29 cellular contexts compared by ENCODE assay signal in the genomic region with DNA sequence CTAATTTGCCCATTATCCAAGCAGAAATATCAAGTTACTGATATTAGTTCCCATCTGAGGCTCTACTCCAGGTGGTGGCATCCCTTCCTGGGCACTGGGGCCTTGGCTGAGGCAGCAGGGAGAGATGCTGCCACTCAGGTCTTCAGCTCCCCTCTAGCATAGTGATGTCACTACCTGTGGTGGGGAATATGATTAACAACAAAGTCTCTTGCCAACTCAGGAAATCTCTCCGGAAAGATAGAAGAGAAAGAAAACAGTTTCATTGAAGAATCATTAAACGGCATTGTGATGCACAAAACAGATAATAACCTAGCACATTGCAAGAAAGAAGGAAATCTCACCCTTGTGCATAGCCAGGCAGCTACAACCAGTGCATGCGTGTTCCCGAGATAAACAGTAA. TPM values are rescaled to one million over a fixed set of nuclear protein-coding genes. Genes with fewer than 3 reads are reported as not detected.
A peak's percentile ranks its signal among the peaks of the same experiment; 100 is the strongest.
DNase-seq lines count a peak whose midpoint lies in the region; ATAC-seq and TF ChIP-seq lines count a peak whose summit lies in the region.
"Had no signal": no experiment of that assay in that cellular context is flagged by ENCODE, and none has a peak within 500 bp of the region (broad histone marks: within the 10 kb centered on the region; RNA-seq: fewer than 3 reads in every experiment).

No MANE protein-coding gene starts in this region.

- H3K36me3 ChIP-seq in CD4-positive, CD25-positive, alpha-beta regulatory T cell (ENCODE audit: control insufficient read depth, insufficient read depth, low read length), result no peaks in the 10 kb centered on the region

- no peaks in the 10 kb centered on the region for H3K27me3 ChIP-seq in CD4-positive, CD25-positive, alpha-beta regulatory T cell (ENCODE audit: control insufficient read depth, insufficient read depth, low read length)

- DNase-seq in activated CD4-positive, alpha-beta T cell treated with anti-CD3 and anti-CD28 coated beads for 4 hours, result peak; percentile 12 to 23
- no peak for DNase-seq in activated CD4-positive, alpha-beta T cell treated with anti-CD3 and anti-CD28 coated beads for 48 hours
- no peak for DNase-seq in CD4-positive, CD25-positive, alpha-beta regulatory T cell
- DNase-seq in Jurkat, Clone E6-1 (ENCODE audit: low read depth, low spot score), result peak; percentile 69
- DNase-seq in activated naive CD8-positive, alpha-beta T cell treated with anti-CD3 and anti-CD28 coated beads, Interleukin-2, amount 10 ng/mL, durations not matched to agents 7 days and 5 days, result no peak
- DNase-seq in cerebellum (ENCODE audit: low spot score), result no peak
- DNase-seq in GM19240 (ENCODE audit: insufficient read length, low spot score), result no peak
- DNase-seq in HEK293T (ENCODE audit: extremely low spot score), result no peak
- DNase-seq: activated CD4-positive, alpha-beta T cell treated with anti-CD3 and anti-CD28 coated beads, Interleukin-2, amount 50 U/mL, for 1 hour; activated CD8-positive, alpha-beta memory T cell treated with anti-CD3 and anti-CD28 coated beads, Interleukin-2, amount 50 U/mL, for 48 hours; activated gamma-delta T cell; aorta; DMS153; erythroblast; GOT3; HFFc6; IMR-90; mammary epithelial cell; mucosa of descending colon; NCI-H1048; NCI-H1694; psoas muscle; stimulated activated CD4-positive, alpha-beta T cell treated with anti-CD3 and anti-CD28 coated beads, Interleukin-12 subunit alpha, Interleukin-12 subunit beta, amount 100 ng/mL, for 4 hours; stimulated activated CD4-positive, alpha-beta T cell treated with anti-CD3 and anti-CD28 coated beads, Interleukin-4, amount 100 ng/mL, for 24 hours had no signal

- H3K36me3 Mint-ChIP-seq in CD4-positive, CD25-positive, alpha-beta regulatory T cell, result no peaks in the 10 kb centered on the region
- no peaks in the 10 kb centered on the region for H3K36me3 Mint-ChIP-seq in activated naive CD8-positive, alpha-beta T cell treated with anti-CD3 and anti-CD28 coated beads, Interleukin-2, amount 10 ng/mL, durations not matched to agents 7 days and 5 days
- H3K36me3 Mint-ChIP-seq: type B pancreatic cell had no signal

- no peaks in the 10 kb centered on the region for H3K27me3 Mint-ChIP-seq in CD4-positive, CD25-positive, alpha-beta regulatory T cell
- H3K27me3 Mint-ChIP-seq in activated naive CD8-positive, alpha-beta T cell treated with anti-CD3 and anti-CD28 coated beads, Interleukin-2, amount 10 ng/mL, durations not matched to agents 7 days and 5 days, result peaks cover 5% of the 10 kb centered on the region

- POLR2A ChIA-PET in activated naive CD8-positive, alpha-beta T cell treated with anti-CD3 and anti-CD28 coated beads, Interleukin-2, amount 10 ng/mL, durations not matched to agents 7 days and 5 days (lab: Charles Lee), result interaction anchor here (1.4 kb wide), 1 partner anchor 12 kb away, joined by 4 read pairs; the partner anchor contains the start of gene ZNF267
- POLR2A ChIA-PET in HEK293T (lab: Yijun Ruan, JAX), result no interaction called here

- H3K4me1 ChIP-seq in CD4-positive, CD25-positive, alpha-beta regulatory T cell (ENCODE audit: control insufficient read depth, insufficient read depth, low read length, poor library complexity, severe bottlenecking), result peaks cover 18% of the 10 kb centered on the region
- H3K4me1 ChIP-seq: psoas muscle had no signal

- no peaks in the 10 kb centered on the region for H3K9me3 ChIP-seq in CD4-positive, CD25-positive, alpha-beta regulatory T cell (ENCODE audit: control insufficient read depth in 2 of 2, low read length in 2 of 2)
- H3K9me3 ChIP-seq: mucosa of descending colon, psoas muscle had no signal

- H3K4me1 Mint-ChIP-seq in CD4-positive, CD25-positive, alpha-beta regulatory T cell, result peaks cover 3 to 28% (median 17%) of the 10 kb centered on the region in 4 donors
- H3K4me1 Mint-ChIP-seq in activated naive CD8-positive, alpha-beta T cell treated with anti-CD3 and anti-CD28 coated beads, Interleukin-2, amount 10 ng/mL, durations not matched to agents 7 days and 5 days, result peaks cover 15% of the 10 kb centered on the region
- H3K4me1 Mint-ChIP-seq: B cell, nephron had no signal

- H3K4me3 ChIP-seq in CD4-positive, CD25-positive, alpha-beta regulatory T cell (ENCODE audit: low read depth, low read length), result peak overlapping the region; percentile 51
- no peak overlapping the region for H3K4me3 ChIP-seq in Jurkat, Clone E6-1 (ENCODE audit: low read length)
- H3K4me3 ChIP-seq: coronary artery, mucosa of descending colon, psoas muscle had no signal

- CTCF ChIA-PET in HEK293T (lab: Yijun Ruan, JAX), result no interaction called here

- no peak overlapping the region for H3K27ac ChIP-seq in CD4-positive, CD25-positive, alpha-beta regulatory T cell (ENCODE audit: insufficient read depth, low read length, poor library complexity, severe bottlenecking)
- H3K27ac ChIP-seq: coronary artery, psoas muscle had no signal

- H3K4me3 Mint-ChIP-seq in CD4-positive, CD25-positive, alpha-beta regulatory T cell, result peak overlapping the region in 1 of 4 donors; percentile 32
- peak overlapping the region; percentile 17 for H3K4me3 Mint-ChIP-seq in activated naive CD8-positive, alpha-beta T cell treated with anti-CD3 and anti-CD28 coated beads, Interleukin-2, amount 10 ng/mL, durations not matched to agents 7 days and 5 days
- H3K4me3 Mint-ChIP-seq: B cell, HFFc6, nephron, type B pancreatic cell had no signal

- peak overlapping the region in 2 of 3 donors; percentile 29 to 66 for H3K27ac Mint-ChIP-seq in CD4-positive, CD25-positive, alpha-beta regulatory T cell
- H3K27ac Mint-ChIP-seq in activated naive CD8-positive, alpha-beta T cell treated with anti-CD3 and anti-CD28 coated beads, Interleukin-2, amount 10 ng/mL, durations not matched to agents 7 days and 5 days, result peak overlapping the region; percentile 50
- H3K27ac Mint-ChIP-seq: B cell, HFFc6, nephron, type B pancreatic cell had no signal

- no peaks in the 10 kb centered on the region for H3K9me3 Mint-ChIP-seq in CD4-positive, CD25-positive, alpha-beta regulatory T cell
- H3K9me3 Mint-ChIP-seq in activated naive CD8-positive, alpha-beta T cell treated with anti-CD3 and anti-CD28 coated beads, Interleukin-2, amount 10 ng/mL, durations not matched to agents 7 days and 5 days, result no peaks in the 10 kb centered on the region
- H3K9me3 Mint-ChIP-seq: HFFc6, nephron, type B pancreatic cell had no signal

- ATAC-seq in CD4-positive, CD25-positive, alpha-beta regulatory T cell (ENCODE audit: low read depth in 2 of 2), result peak in 1 of 2 donors; percentile 40
- no peak for ATAC-seq in activated naive CD8-positive, alpha-beta T cell treated with anti-CD3 and anti-CD28 coated beads, Interleukin-2, amount 10 ng/mL, durations not matched to agents 7 days and 5 days (ENCODE audit: low read depth)
- ATAC-seq: mucosa of descending colon, psoas muscle, sciatic nerve had no signal

TF ChIP-seq in HEK293T, 16 proteins besides CTCF, POLR2A, EP300 and RAD21:
- TF ChIP-seq, protein P1, sequence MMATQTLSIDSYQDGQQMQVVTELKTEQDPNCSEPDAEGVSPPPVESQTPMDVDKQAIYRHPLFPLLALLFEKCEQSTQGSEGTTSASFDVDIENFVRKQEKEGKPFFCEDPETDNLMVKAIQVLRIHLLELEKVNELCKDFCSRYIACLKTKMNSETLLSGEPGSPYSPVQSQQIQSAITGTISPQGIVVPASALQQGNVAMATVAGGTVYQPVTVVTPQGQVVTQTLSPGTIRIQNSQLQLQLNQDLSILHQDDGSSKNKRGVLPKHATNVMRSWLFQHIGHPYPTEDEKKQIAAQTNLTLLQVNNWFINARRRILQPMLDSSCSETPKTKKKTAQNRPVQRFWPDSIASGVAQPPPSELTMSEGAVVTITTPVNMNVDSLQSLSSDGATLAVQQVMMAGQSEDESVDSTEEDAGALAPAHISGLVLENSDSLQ (IDR thresholded peaks at IDR 0.05), result no peak

RNA-seq across cellular contexts. Expression of gene ZNF267, which starts 12.2 kb away (rescaled TPM):
- total RNA-seq in CD4-positive, CD25-positive, alpha-beta regulatory T cell, result 71.3 TPM
- polyA plus RNA-seq in CD4-positive, CD25-positive, alpha-beta regulatory T cell, result 10 to 100 TPM; 13.9 to 18.8 (median 15.9) TPM
- 15.8 TPM for polyA plus RNA-seq in Jurkat, Clone E6-1 (2012; ENCODE audit: insufficient read depth, insufficient read length)
- 10 to 100 TPM; 60.9 to 62.6 TPM for total RNA-seq in activated naive CD8-positive, alpha-beta T cell treated with anti-CD3 and anti-CD28 coated beads, Interleukin-2, amount 10 ng/mL, durations not matched to agents 7 days and 5 days
- total RNA-seq in cerebellum, result 9.3 TPM

Comparison
In these comparisons a context has a peak if more than half of its experiments do, and no peak if none do; other contexts are left out.
1. DNase-seq: peak in activated CD4-positive, alpha-beta T cell treated with anti-CD3 and anti-CD28 coated beads for 4 hours (2 of 2) and Jurkat, Clone E6-1 (single experiment); none in activated CD4-positive, alpha-beta T cell treated with anti-CD3 and anti-CD28 coated beads for 48 hours (single experiment), CD4-positive, CD25-positive, alpha-beta regulatory T cell (0 of 3), activated naive CD8-positive, alpha-beta T cell treated with anti-CD3 and anti-CD28 coated beads, Interleukin-2, amount 10 ng/mL, durations not matched to agents 7 days and 5 days (single experiment), cerebellum (single experiment), GM19240 (single experiment) and HEK293T (single experiment).